In the genomic region with DNA sequence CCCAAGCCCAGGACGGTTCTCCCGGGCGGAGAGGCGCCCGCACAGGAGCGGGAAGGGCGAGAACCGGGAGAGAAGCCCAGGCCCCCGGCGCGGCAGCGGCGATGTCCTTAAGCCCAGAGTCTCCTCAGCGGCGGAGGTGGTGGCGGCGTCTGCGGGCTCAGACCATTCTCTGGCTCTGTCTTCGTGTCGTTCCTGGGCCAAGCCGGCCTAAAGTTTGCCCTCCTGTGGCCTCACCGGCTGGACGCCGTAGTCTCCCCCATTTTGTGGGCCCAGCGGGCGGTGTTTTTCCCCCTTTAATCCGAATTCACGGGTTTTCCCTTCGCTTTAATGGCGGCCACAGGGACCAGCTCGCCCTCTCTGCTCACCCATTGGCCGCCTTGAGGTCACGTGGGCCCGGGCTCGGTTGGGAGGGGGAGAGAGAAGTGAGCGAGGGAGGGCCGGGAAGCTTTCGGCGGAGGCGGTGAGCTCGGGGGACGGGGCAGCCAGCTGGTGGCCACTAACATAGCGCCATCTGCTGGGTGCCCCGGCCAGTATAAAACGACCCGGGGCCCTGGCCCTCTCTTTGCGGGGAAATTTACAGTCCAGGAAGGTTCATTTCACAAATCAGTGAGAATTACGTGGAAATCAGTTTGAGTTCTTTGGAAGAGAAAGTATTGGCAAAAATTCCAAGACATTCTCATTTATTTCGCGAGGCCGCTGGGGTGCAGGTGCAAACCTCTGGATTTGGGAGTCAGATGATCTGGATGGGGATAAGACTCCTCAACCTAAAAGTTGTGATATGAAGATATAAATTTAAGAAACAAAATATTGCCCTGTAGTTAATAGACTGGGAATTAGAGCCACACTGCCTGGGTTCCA, we compare ENCODE assay signal across 8 cellular contexts. TPM values are rescaled to one million over a fixed set of nuclear protein-coding genes. Genes with fewer than 3 reads are reported as not detected.
A peak's percentile ranks its signal among the peaks of the same experiment; 100 is the strongest.
DNase-seq lines count a peak whose midpoint lies in the region; ATAC-seq and TF ChIP-seq lines count a peak whose summit lies in the region.

No MANE protein-coding gene starts in this region.

- H3K9me2 ChIP-seq in DOHH2 (replicated peaks; ENCODE audit: control insufficient read depth, low read length), result no peaks in the 10 kb centered on the region

- TF ChIP-seq CTCF in DOHH2 (IDR thresholded peaks at IDR 0.05; ENCODE audit: low read depth, low read length, poor library complexity, severe bottlenecking), result peak; percentile 97
- peak; percentile 98 for TF ChIP-seq CTCF in Panc1 (IDR thresholded peaks at IDR 0.05)
- TF ChIP-seq CTCF in esophagus muscularis mucosa (IDR thresholded peaks at IDR 0.05), result peak; percentile 91 to 95 (median 92)

- POLR2A ChIA-PET in Panc1 (lab: Charles Lee), result interaction anchor here (0.6 to 0.7 kb wide), 2 partner anchors 56 to 567 kb away, joined by 3 to 13 read pairs; no protein-coding TSS in a partner anchor

- H3K27ac Mint-ChIP-seq in activated T-cell treated with anti-CD3 and anti-CD28 coated beads, Interleukin-2, amount 50 U/mL, for 72 hours, result peak overlapping the region; percentile 99

- peak overlapping the region; percentile 95 to 97 for H3K4me3 Mint-ChIP-seq in activated T-cell treated with anti-CD3 and anti-CD28 coated beads, Interleukin-2, amount 50 U/mL, for 72 hours

- peak; percentile 74 for DNase-seq in Panc1 (ENCODE audit: low read depth, low spot score)
- DNase-seq in activated T-cell treated with anti-CD3 and anti-CD28 coated beads, Interleukin-2, amount 50 U/mL, for 72 hours, result peak; percentile 98 to 99
- peak; percentile 100 for DNase-seq in esophagus muscularis mucosa (ENCODE audit: extremely low spot score)
- DNase-seq in stimulated activated CD8-positive, alpha-beta memory T cell treated with anti-CD3 and anti-CD28 coated beads, Interleukin-7, amount 100 ng/mL, for 24 hours (ENCODE audit: low read depth), result peak; percentile 96

- BruUV-seq in Panc1 (replicated peaks; lab: Mats Ljungman, UMichigan), result TSS peak; percentile 81

- H3K9me3 Mint-ChIP-seq in activated T-cell treated with anti-CD3 and anti-CD28 coated beads, Interleukin-2, amount 50 U/mL, for 72 hours, result no peaks in the 10 kb centered on the region

- intact Hi-C loops in Panc1 (cut with micrococcal nuclease; ENCODE audit: unreplicated experiment) (loop anchor here (5.0 kb wide), 1 partner anchor 429 kb away; no protein-coding TSS in a partner anchor), esophagus muscularis mucosa (cut with DNase I) (loop anchor here (5.0 to 10.0 kb wide), 3 partner anchors 139 to 654 kb away; a partner anchor contains a TSS)

- no peaks in the 10 kb centered on the region for H3K9me3 ChIP-seq in DOHH2 (ENCODE audit: control insufficient read depth, insufficient read depth, low read length)
- H3K9me3 ChIP-seq in KOPT-K1 (ENCODE audit: insufficient read depth, low read length, poor library complexity, severe bottlenecking), result no peaks in the 10 kb centered on the region
- no peaks in the 10 kb centered on the region for H3K9me3 ChIP-seq in Panc1 (ENCODE audit: control insufficient read depth, insufficient read depth, low read depth, low read length)
- no peaks in the 10 kb centered on the region for H3K9me3 ChIP-seq in esophagus muscularis mucosa
- H3K9me3 ChIP-seq in muscle layer of duodenum (ENCODE audit: control insufficient read depth in 1 of 2, low read length in 2 of 2), result no peaks in the 10 kb centered on the region

- peak; percentile 91 for ATAC-seq in GM21786 (IDR thresholded peaks at IDR 0.05; ENCODE audit: unreplicated experiment)
- ATAC-seq in Panc1, result peak; percentile 99
- peak; percentile 91 to 95 for ATAC-seq in activated T-cell treated with anti-CD3 and anti-CD28 coated beads, Interleukin-2, amount 50 U/mL, for 72 hours (replicated peaks in 1 of 2)

- peak overlapping the region; percentile 66 for H3K4me2 ChIP-seq in DOHH2 (ENCODE audit: low read length)

- H3K27me3 Mint-ChIP-seq in activated T-cell treated with anti-CD3 and anti-CD28 coated beads, Interleukin-2, amount 50 U/mL, for 72 hours (ENCODE audit: low read depth), result no peaks in the 10 kb centered on the region

- H3K4me1 ChIP-seq in DOHH2 (ENCODE audit: control insufficient read depth, low read length) (peaks cover 30% of the 10 kb centered on the region), Panc1 (ENCODE audit: control insufficient read depth, insufficient read depth, low read length) (peaks cover 13% of the 10 kb centered on the region), esophagus muscularis mucosa (peaks cover 24 to 41% (median 32%) of the 10 kb centered on the region in 4 donors), muscle layer of duodenum (ENCODE audit: control insufficient read depth in 1 of 2, insufficient read depth in 2 of 2, low read length in 2 of 2) (peaks cover 19 to 24% of the 10 kb centered on the region in 2 donors)

- H3K36me3 Mint-ChIP-seq in activated T-cell treated with anti-CD3 and anti-CD28 coated beads, Interleukin-2, amount 50 U/mL, for 72 hours (ENCODE audit: insufficient read depth in 2 of 2), result peaks cover 11 to 26% of the 10 kb centered on the region in 2 donors

- in situ Hi-C loops in Panc1 (cut with HindIII; ENCODE audit: low pct_unique_long_range_greater_than_20kb, low sequenced_read_pairs), result no loop called here

- CTCF ChIA-PET in Panc1 (lab: Charles Lee), result interaction anchor here (0.5 to 1.3 kb wide), 13 partner anchors 9 to 357 kb away, joined by 3 to 10 read pairs (median 4); no protein-coding TSS in a partner anchor

- H3K4me1 Mint-ChIP-seq in activated T-cell treated with anti-CD3 and anti-CD28 coated beads, Interleukin-2, amount 50 U/mL, for 72 hours (ENCODE audit: low read depth), result peaks cover 40% of the 10 kb centered on the region

- H3F3A ChIP-seq in DOHH2 (ENCODE audit: control insufficient read depth, insufficient read depth), result no peaks in the 10 kb centered on the region

- H3K36me3 ChIP-seq in DOHH2 (ENCODE audit: control insufficient read depth, low read length) (peaks cover 33% of the 10 kb centered on the region), KOPT-K1 (ENCODE audit: insufficient read depth, low read length) (peaks cover 29% of the 10 kb centered on the region), Panc1 (ENCODE audit: control insufficient read depth, insufficient read depth, low read length) (peaks cover 18% of the 10 kb centered on the region), esophagus muscularis mucosa (peaks cover 0 to 10% (median 2%) of the 10 kb centered on the region in 4 donors), muscle layer of duodenum (ENCODE audit: control insufficient read depth in 1 of 2, insufficient read depth in 2 of 2, low read length in 2 of 2) (peaks cover 0 to 15% of the 10 kb centered on the region in 2 donors)

- no peak for TF ChIP-seq POLR2A in esophagus muscularis mucosa (IDR thresholded peaks at IDR 0.05; ENCODE audit: low read depth)

- H3K27ac ChIP-seq in DOHH2 (ENCODE audit: low read depth, low read length), result peak overlapping the region; percentile 63
- H3K27ac ChIP-seq in KOPT-K1 (ENCODE audit: low read depth, low read length, poor library complexity, severe bottlenecking), result peak overlapping the region; percentile 86
- H3K27ac ChIP-seq in Panc1 (ENCODE audit: low read length), result peak overlapping the region; percentile 95
- H3K27ac ChIP-seq in esophagus muscularis mucosa (replicated peaks in 1 of 4), result peak overlapping the region; percentile 95 to 99 (median 98)
- peak overlapping the region; percentile 95 for H3K27ac ChIP-seq in muscle layer of duodenum (ENCODE audit: low read length)

- peaks cover 28% of the 10 kb centered on the region for H4K20me1 ChIP-seq in DOHH2 (ENCODE audit: control insufficient read depth, insufficient read depth, low read depth, low read length)

- peaks cover 48% of the 10 kb centered on the region for H3K79me2 ChIP-seq in DOHH2 (ENCODE audit: control insufficient read depth, low read length)

- no peak for TF ChIP-seq EP300 in esophagus muscularis mucosa (IDR thresholded peaks at IDR 0.05)

- H3K4me3 ChIP-seq in DOHH2 (ENCODE audit: low read length), result peak overlapping the region; percentile 75
- H3K4me3 ChIP-seq in Panc1 (ENCODE audit: low read depth in 2 of 2, low read length in 2 of 2), result peak overlapping the region; percentile 92 to 97
- peak overlapping the region; percentile 84 to 89 (median 88) for H3K4me3 ChIP-seq in esophagus muscularis mucosa
- H3K4me3 ChIP-seq in muscle layer of duodenum (ENCODE audit: low read depth in 1 of 2, low read length in 2 of 2), result peak overlapping the region; percentile 79 to 95

- 2% methylated on average over 32 of the region's 51 CpGs for whole genome bisulfite sequencing in esophagus muscularis mucosa

- no peaks in the 10 kb centered on the region for H3K27me3 ChIP-seq in DOHH2 (ENCODE audit: control insufficient read depth, low read length)
- H3K27me3 ChIP-seq in Panc1 (ENCODE audit: control insufficient read depth, insufficient read depth, low read length), result no peaks in the 10 kb centered on the region
- no peaks in the 10 kb centered on the region for H3K27me3 ChIP-seq in esophagus muscularis mucosa
- H3K27me3 ChIP-seq in muscle layer of duodenum (ENCODE audit: low read depth, low read length), result no peaks in the 10 kb centered on the region

RNA-seq across cellular contexts. Expression of a gene that starts 0.8 kb away (rescaled TPM):
- total RNA-seq in Panc1 (2021; ENCODE audit: unreplicated experiment), result 69.5 TPM
- 13.2 TPM for polyA plus RNA-seq in Panc1 (2012; ENCODE audit: insufficient read length)
- total RNA-seq in activated T-cell treated with anti-CD3 and anti-CD28 coated beads, Interleukin-2, amount 50 U/mL, for 72 hours, result 10 to 100 TPM; 59.9 to 61.6 TPM
- 10 to 100 TPM; 41.9 to 51.7 (median 49.1) TPM for total RNA-seq in esophagus muscularis mucosa

Comparison
In these comparisons a context has a peak if more than half of its experiments do, and no peak if none do; other contexts are left out.
1. Peak in every context shown above with its lines: DNase-seq, ATAC-seq, H3K4me3 ChIP-seq and H3K27ac ChIP-seq.